In the genomic region with DNA sequence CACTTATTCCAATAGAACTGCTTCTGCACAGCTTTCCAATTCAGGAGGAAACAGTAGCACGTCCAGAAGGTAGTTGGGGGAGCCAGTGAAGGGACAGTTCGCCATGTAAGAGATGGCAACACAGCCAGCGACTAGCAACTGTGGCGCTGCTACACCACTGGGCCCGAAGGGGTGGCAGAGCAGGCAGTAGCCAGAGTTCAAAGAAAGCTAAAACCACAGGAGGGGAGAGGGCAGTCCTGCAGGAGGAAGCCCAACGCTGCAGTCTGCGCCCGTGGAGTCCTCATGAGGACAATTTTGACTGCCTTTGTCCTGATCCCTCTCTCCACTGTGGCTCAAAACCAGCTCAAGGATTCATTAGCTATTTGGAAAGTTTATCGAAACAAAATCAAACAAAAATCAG, we compare ENCODE assay signal across 16 cellular contexts.
DNase-seq lines count a peak whose midpoint lies in the region; ATAC-seq and TF ChIP-seq lines count a peak whose summit lies in the region.
"Had no signal": no experiment of that assay in that cellular context is flagged by ENCODE, and none has a peak within 500 bp of the region (broad histone marks: within the 10 kb centered on the region; RNA-seq: fewer than 3 reads in every experiment).

No MANE protein-coding gene starts in this region.

- no peaks in the 10 kb centered on the region for H3K23me2 ChIP-seq in H9 (ENCODE audit: insufficient read length, low read depth, low read length, poor library complexity, severe bottlenecking)

- no peaks in the 10 kb centered on the region for H3K9me3 Mint-ChIP-seq in H9
- H3K9me3 Mint-ChIP-seq in endodermal cell: no peaks in the 10 kb centered on the region
- H3K9me3 Mint-ChIP-seq: CD8-positive, alpha-beta T cell had no signal

- H2BK15ac ChIP-seq in H9 (ENCODE audit: low read depth, low read length): no peak overlapping the region

- H3K9me3 ChIP-seq in H9 (ENCODE audit: control insufficient read depth, low read depth, low read length) (no peaks in the 10 kb centered on the region), endodermal cell (ENCODE audit: control insufficient read depth, low read length) (no peaks in the 10 kb centered on the region)
- H3K9me3 ChIP-seq: BLaER1 treated with 17β-estradiol and CSF1 and Interleukin-3, amounts not matched to agents 10 nM and 100 nM had no signal

- no peaks in the 10 kb centered on the region for H3K79me1 ChIP-seq in H9 (ENCODE audit: insufficient read depth, low read depth, low read length, poor library complexity, severe bottlenecking)

- H4K8ac ChIP-seq in H9 (replicated peaks; ENCODE audit: insufficient read length, low read depth, low read length): no peak overlapping the region

- H3T11ph ChIP-seq in H9 (ENCODE audit: low read length): no peak overlapping the region

- H2BK120ac ChIP-seq in H9 (ENCODE audit: low read depth, low read length, poor library complexity, severe bottlenecking): no peak overlapping the region

- H2AFZ ChIP-seq in H9 (ENCODE audit: low read length): no peak overlapping the region

- H3K14ac ChIP-seq in H9 (ENCODE audit: insufficient read depth, low read length): no peak overlapping the region

- WGBS in H9 (ENCODE audit: extremely low coverage, insufficient read length, low lambda C conversion rate): no CpG with 5 or more reads among the region's 9 CpGs
- WGBS in endodermal cell (ENCODE audit: insufficient coverage in 1 of 2, insufficient read length in 1 of 2), 2 experiments: 66 to 72% methylated on average over 4 to 9 of the region's 9 CpGs

- H3K9ac ChIP-seq in H9 (ENCODE audit: extremely low read depth, insufficient read length, low read length) (no peak overlapping the region), endodermal cell (ENCODE audit: extremely low read depth, low read length, poor library complexity, severe bottlenecking) (no peak overlapping the region)
- H3K9ac ChIP-seq: BLaER1 treated with 17β-estradiol and CSF1 and Interleukin-3, amounts not matched to agents 10 nM and 100 nM; KMS-11 had no signal

- H3K4me1 ChIP-seq in H9 (ENCODE audit: insufficient read depth, low read length): peaks cover 12% of the 10 kb centered on the region; the same call in 1 of the 2 replicates
- no peaks in the 10 kb centered on the region for H3K4me1 ChIP-seq in endodermal cell (ENCODE audit: control insufficient read depth, insufficient read depth, low read length)

- H3K4me2 ChIP-seq in H9 (ENCODE audit: insufficient read depth, insufficient read length, low read length): no peak overlapping the region
- H3K4me2 ChIP-seq: BLaER1 treated with 17β-estradiol and CSF1 and Interleukin-3, amounts not matched to agents 10 nM and 100 nM; KMS-11 had no signal

- H3K79me2 ChIP-seq in H9 (ENCODE audit: insufficient read depth, low read length): no peaks in the 10 kb centered on the region

- H3K27ac Mint-ChIP-seq in H9 (no peak overlapping the region), endodermal cell (no peak overlapping the region)
- H3K27ac Mint-ChIP-seq: B cell; CD8-positive, alpha-beta T cell; HFFc6 had no signal

- no peak overlapping the region for H4K5ac ChIP-seq in H9 (ENCODE audit: insufficient read length, low read depth, low read length)

- H3K36me3 Mint-ChIP-seq in H9 (ENCODE audit: insufficient read depth in 1 of 3, low read depth in 3 of 3): no peaks in the 10 kb centered on the region; a peak in 1 of 7 replicates
- no peaks in the 10 kb centered on the region for H3K36me3 Mint-ChIP-seq in endodermal cell (ENCODE audit: low read depth)
- H3K36me3 Mint-ChIP-seq: CD8-positive, alpha-beta T cell had no signal

- H4K91ac ChIP-seq in H9 (ENCODE audit: insufficient read length, low read depth, low read length): no peak overlapping the region

- ATAC-seq in left lobe of liver: no peak
- no peak for ATAC-seq in HG02759 (IDR thresholded peaks at IDR 0.05; ENCODE audit: unreplicated experiment)
- ATAC-seq: CD8-positive, alpha-beta T cell; HCT116 had no signal

- no peak overlapping the region for H3K23ac ChIP-seq in H9 (ENCODE audit: insufficient read length, low read depth, low read length)

- H2AK5ac ChIP-seq in H9 (ENCODE audit: insufficient read length, low read length): no peak overlapping the region

- H4K20me1 ChIP-seq in H9 (ENCODE audit: control insufficient read depth, insufficient read depth, insufficient read length): no peaks in the 10 kb centered on the region
- H4K20me1 ChIP-seq: BLaER1 treated with 17β-estradiol and CSF1 and Interleukin-3, amounts not matched to agents 10 nM and 100 nM had no signal

- H2BK12ac ChIP-seq in H9 (ENCODE audit: insufficient read length, low read depth, low read length): no peak overlapping the region

- TF ChIP-seq CTCF in H9 (conservative IDR thresholded peaks at IDR 0.05): no peak
- no peak for TF ChIP-seq CTCF in endodermal cell (conservative IDR thresholded peaks at IDR 0.05)

- H2BK20ac ChIP-seq in H9 (ENCODE audit: low read depth, low read length, poor library complexity, severe bottlenecking): no peak overlapping the region

- H3K36me3 ChIP-seq in endodermal cell (ENCODE audit: control insufficient read depth, insufficient read depth, low read length): no peaks in the 10 kb centered on the region
- H3K36me3 ChIP-seq: BLaER1 treated with 17β-estradiol and CSF1 and Interleukin-3, amounts not matched to agents 10 nM and 100 nM had no signal

- H3K27me3 Mint-ChIP-seq in H9 (ENCODE audit: low read depth) (peaks cover 2% of the 10 kb centered on the region; the same call in 1 of the 2 replicates), endodermal cell (ENCODE audit: insufficient read depth) (no peaks in the 10 kb centered on the region)

- no peak overlapping the region for H3K4me3 ChIP-seq in endodermal cell (ENCODE audit: low read length)
- H3K4me3 ChIP-seq: BLaER1 treated with 17β-estradiol and CSF1 and Interleukin-3, amounts not matched to agents 10 nM and 100 nM had no signal

- H3K18ac ChIP-seq in H9 (ENCODE audit: insufficient read length, low read depth, low read length): no peak overlapping the region

- H3K27me3 ChIP-seq in H9 (ENCODE audit: insufficient read depth, low read length) (no peaks in the 10 kb centered on the region), endodermal cell (ENCODE audit: control insufficient read depth, insufficient read depth, low read length, poor library complexity, severe bottlenecking) (no peaks in the 10 kb centered on the region)
- H3K27me3 ChIP-seq: BLaER1 treated with 17β-estradiol and CSF1 and Interleukin-3, amounts not matched to agents 10 nM and 100 nM had no signal

- H3K4me3 Mint-ChIP-seq in H9: no peak overlapping the region
- no peak overlapping the region for H3K4me3 Mint-ChIP-seq in endodermal cell
- H3K4me3 Mint-ChIP-seq: B cell; CD8-positive, alpha-beta T cell; HFFc6 had no signal

- no peak overlapping the region for H3K56ac ChIP-seq in H9 (ENCODE audit: insufficient read length, low read depth, low read length)

- no peak overlapping the region for H2BK5ac ChIP-seq in H9 (ENCODE audit: insufficient read length, low read length)

- H3K27ac ChIP-seq in H9 (ENCODE audit: insufficient read length, low read depth, low read length) (no peak overlapping the region), endodermal cell (ENCODE audit: low read depth, low read length) (no peak overlapping the region)
- H3K27ac ChIP-seq: BLaER1 treated with 17β-estradiol and CSF1 and Interleukin-3, amounts not matched to agents 10 nM and 100 nM; HL-60; KMS-11 had no signal

- peak; percentile 27 for DNase-seq in ELF-1 (ENCODE audit: low read depth, low spot score)
- peak; percentile 46 for DNase-seq in H9
- DNase-seq in endodermal cell: peak; percentile 63
- no peak for DNase-seq in left lobe of liver (ENCODE audit: low spot score)
- DNase-seq in midbrain (lab: John Stamatoyannopoulos, UW): no peak
- DNase-seq: Calu3; CD8-positive, alpha-beta T cell; DMS53; GF-D8; HFFc6 had no signal

- H3K4me1 Mint-ChIP-seq in H9 (peaks cover 38 to 50% of the 10 kb centered on the region in 2 experiments), endodermal cell (peaks cover 21% of the 10 kb centered on the region)
- H3K4me1 Mint-ChIP-seq: B cell had no signal

- H3K4ac ChIP-seq in H9 (ENCODE audit: low read depth, low read length): no peak overlapping the region

Comparison
In these comparisons a context has a peak if more than half of its experiments do, and no peak if none do; other contexts are left out.
1. DNase-seq: peak in ELF-1 (single experiment), H9 (single experiment) and endodermal cell (single experiment); none in left lobe of liver (single experiment) and midbrain (single experiment).